ENCODE assay signal across 22 cellular contexts in the genomic region with DNA sequence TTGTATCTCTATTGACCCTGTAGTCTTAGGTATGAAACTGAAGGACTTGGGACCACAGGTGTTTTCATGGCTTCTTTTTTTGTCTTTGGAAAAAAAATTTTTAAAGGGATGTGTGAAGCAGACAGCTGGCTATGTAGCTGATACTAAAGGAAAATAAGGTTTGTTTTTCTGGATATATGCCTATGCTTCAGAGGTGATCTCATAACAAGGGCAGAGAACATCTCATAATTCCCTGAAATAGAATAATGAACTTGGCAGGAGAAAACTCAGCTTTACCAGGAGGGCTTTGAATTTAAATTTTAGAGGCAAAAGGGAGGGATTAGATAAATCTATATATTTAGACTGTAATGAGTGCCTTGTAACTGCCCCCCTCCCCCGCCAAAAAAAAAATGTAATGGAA.
"Had no signal": no experiment of that assay in that cellular context is flagged by ENCODE, and none has a peak within 500 bp of the region (broad histone marks: within the 10 kb centered on the region; RNA-seq: fewer than 3 reads in every experiment).

No MANE protein-coding gene starts in this region.

- ATAC-seq: stimulated activated effector memory CD8-positive, alpha-beta T cell treated with anti-CD3 and anti-CD28 coated beads, Interleukin-12 subunit alpha, Interleukin-12 subunit beta, amount 100 ng/mL, for 72 hours; stimulated activated memory B cell treated with anti-CD40 and anti-IgM and Interleukin-4, amounts not matched to agents 10 μg/mL and 1 μg/mL and 100 μg/mL, for 72 hours; stimulated activated naive B cell treated with anti-CD40 and anti-IgM and Interleukin-4, amounts not matched to agents 10 μg/mL and 1 μg/mL and 100 μg/mL, for 72 hours; stimulated activated naive CD8-positive, alpha-beta T cell treated with anti-CD3 and anti-CD28 coated beads, Interleukin-15, amount 100 ng/mL, for 72 hours; stimulated activated naive CD8-positive, alpha-beta T cell treated with anti-CD3 and anti-CD28 coated beads, Interleukin-15, Interleukin-2, amounts not matched to agents 100 U/mL and 50 U/mL, for 24 hours; upper lobe of right lung had no signal

- DNase-seq: stimulated activated CD4-positive, alpha-beta T cell treated with anti-CD3 and anti-CD28 coated beads, Interleukin-2, amount 100 ng/mL, for 48 hours; stimulated activated CD4-positive, alpha-beta T cell treated with anti-CD3 and anti-CD28 coated beads, Interleukin-4, amount 100 ng/mL, for 1 hour; stimulated activated CD4-positive, alpha-beta T cell treated with anti-CD3 and anti-CD28 coated beads, Interleukin-4, amount 100 ng/mL, for 24 hours; stimulated activated CD4-positive, alpha-beta T cell treated with anti-CD3 and anti-CD28 coated beads, Interleukin-4, amount 100 ng/mL, for 4 hours; stimulated activated CD8-positive, alpha-beta memory T cell treated with anti-CD3 and anti-CD28 coated beads, Interleukin-4, amount 100 ng/mL, for 48 hours; stimulated activated naive B cell treated with anti-CD40 and anti-IgM and Interleukin-4, amounts not matched to agents 10 μg/mL and 1 μg/mL and 100 μg/mL, for 72 hours; stimulated activated naive CD4-positive, alpha-beta T cell; stimulated activated naive CD4-positive, alpha-beta T cell treated with Interleukin-2 at 50 U/mL for 16 hours; stimulated activated naive CD8-positive, alpha-beta T cell treated with anti-CD3 and anti-CD28 coated beads, Interleukin-15, amount 100 ng/mL, for 72 hours; stimulated activated naive CD8-positive, alpha-beta T cell treated with anti-CD3 and anti-CD28 coated beads, Interleukin-15, Interleukin-2, amounts not matched to agents 100 U/mL and 50 U/mL, for 24 hours; stomach; substantia nigra; testis; thyroid gland; tibial artery; transverse colon; trophoblast cell; upper lobe of left lung; upper lobe of right lung; uterus had no signal
